Comparison of ENCODE assay signal across 23 cellular contexts in the genomic region with DNA sequence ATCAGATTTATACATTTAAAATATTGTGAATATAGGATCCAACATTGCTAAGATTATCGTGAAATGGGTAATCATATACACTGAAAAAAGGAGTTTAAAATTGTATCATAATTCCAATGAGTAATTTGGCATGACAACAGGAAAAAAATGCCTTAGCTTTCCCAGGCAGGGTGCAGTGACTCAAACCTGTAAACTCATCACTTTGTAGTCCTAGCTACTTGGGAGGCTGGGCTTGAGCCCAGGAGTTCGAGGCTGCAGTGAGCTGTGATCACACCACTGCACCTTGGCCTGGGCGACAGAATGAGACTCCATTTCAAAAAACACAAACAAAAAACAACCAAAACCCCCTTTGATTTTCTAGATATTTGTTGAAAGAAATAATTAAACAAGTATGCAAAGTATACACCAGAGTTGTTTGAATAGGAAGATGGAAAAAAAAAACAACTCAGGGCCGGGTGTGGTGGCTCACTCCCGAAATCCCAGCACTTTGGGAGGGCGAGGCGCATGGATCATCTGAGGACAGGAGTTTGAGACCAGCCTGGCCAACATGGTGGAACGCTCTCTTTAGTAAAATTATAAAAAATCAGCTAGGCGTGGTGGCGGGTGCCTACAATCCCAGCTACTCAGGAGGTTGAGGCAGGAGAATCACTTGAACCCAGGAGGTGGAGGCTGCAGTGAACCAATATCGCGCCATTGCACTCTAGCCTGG.
DNase-seq lines count a peak whose midpoint lies in the region; ATAC-seq, FAIRE-seq and TF ChIP-seq lines count a peak whose summit lies in the region.
"Had no signal": no experiment of that assay in that cellular context is flagged by ENCODE, and none has a peak within 500 bp of the region (broad histone marks: within the 10 kb centered on the region; RNA-seq: fewer than 3 reads in every experiment).

No MANE protein-coding gene starts in this region.

- H3K9me2 ChIP-seq in hepatocyte (replicated peaks; ENCODE audit: insufficient read depth): no peaks in the 10 kb centered on the region

- H3K4me1 ChIP-seq in astrocyte (ENCODE audit: insufficient read depth, low read length) (peaks cover 8% of the 10 kb centered on the region), foreskin keratinocyte (no peaks in the 10 kb centered on the region), hepatocyte (ENCODE audit: insufficient read depth) (peaks cover 10% of the 10 kb centered on the region)
- H3K4me1 ChIP-seq: gastrocnemius medialis, right atrium auricular region had no signal

- H3K9me3 ChIP-seq in astrocyte (ENCODE audit: insufficient read depth, low read depth, low read length): no peaks in the 10 kb centered on the region
- H3K9me3 ChIP-seq in hepatocyte (ENCODE audit: low read depth): no peaks in the 10 kb centered on the region
- H3K9me3 ChIP-seq: gastrocnemius medialis, right atrium auricular region, thoracic aorta had no signal

- H4K20me1 ChIP-seq in astrocyte (ENCODE audit: insufficient read depth, low read length) (no peaks in the 10 kb centered on the region), hepatocyte (ENCODE audit: insufficient read depth, poor library complexity, severe bottlenecking) (peaks cover 3% of the 10 kb centered on the region)

- H3K9ac ChIP-seq in astrocyte (ENCODE audit: low read length): no peak overlapping the region

- H3K4me3 Mint-ChIP-seq in astrocyte (ENCODE audit: unreplicated experiment): no peak overlapping the region
- H3K4me3 Mint-ChIP-seq: CD4-positive, alpha-beta T cell had no signal

- no peak for TF ChIP-seq CTCF in AG10803 (conservative IDR thresholded peaks at IDR 0.05; ENCODE audit: low read length)
- no peak for TF ChIP-seq CTCF in astrocyte (IDR thresholded peaks at IDR 0.05; ENCODE audit: insufficient read depth, low read depth, low read length)
- no peak for TF ChIP-seq CTCF in foreskin keratinocyte (conservative IDR thresholded peaks at IDR 0.05)
- no peak for TF ChIP-seq CTCF in hepatocyte (IDR thresholded peaks at IDR 0.05; ENCODE audit: poor library complexity)

- H3K27me3 Mint-ChIP-seq in astrocyte (ENCODE audit: low read depth, unreplicated experiment): no peaks in the 10 kb centered on the region
- H3K27me3 Mint-ChIP-seq: CD4-positive, alpha-beta T cell had no signal

- ATAC-seq in foreskin keratinocyte (peak; percentile 56), HG03571 (IDR thresholded peaks at IDR 0.05; ENCODE audit: unreplicated experiment) (no peak)
- ATAC-seq: activated CD4-positive, CD25-positive, alpha-beta regulatory T cell treated with anti-CD3 and anti-CD28 coated beads, Interleukin-2, amount 50 U/mL, for 24 hours; gastrocnemius medialis had no signal

- no peak overlapping the region for H3K4me2 ChIP-seq in astrocyte (ENCODE audit: low read length)
- H3K4me2 ChIP-seq in hepatocyte: no peak overlapping the region

- peak; percentile 73 for DNase-seq in AG10803 (ENCODE audit: low read depth)
- DNase-seq in HS-5 (ENCODE audit: low read depth): peak; percentile 47
- DNase-seq in astrocyte (ENCODE audit: low read depth): peak; percentile 59
- DNase-seq in foreskin keratinocyte: peak; percentile 41 to 69
- DNase-seq in cerebellar nuclear complex (lab: John Stamatoyannopoulos, UW): no peak
- no peak for DNase-seq in hepatocyte (ENCODE audit: low spot score)
- DNase-seq in cortex of kidney (lab: John Stamatoyannopoulos, UW): no peak
- DNase-seq: CD4-positive, alpha-beta T cell; dermis blood vessel endothelial cell; gastrocnemius medialis; GOT3; KG1; mesenchymal stem cell; NCI-H1417 treated with DMSO at 0.1 percent for 48 hours; NCI-H524; stimulated activated CD4-positive, alpha-beta T cell treated with anti-CD3 and anti-CD28 coated beads, Interleukin-2, amount 100 ng/mL, for 24 hours; stimulated activated CD8-positive, alpha-beta memory T cell treated with anti-CD3 and anti-CD28 coated beads, Interleukin-4, amount 100 ng/mL, for 48 hours; T-helper 1 cell had no signal

- H3K27me3 ChIP-seq in astrocyte (ENCODE audit: insufficient read depth, low read length): no peaks in the 10 kb centered on the region
- no peaks in the 10 kb centered on the region for H3K27me3 ChIP-seq in foreskin keratinocyte
- no peaks in the 10 kb centered on the region for H3K27me3 ChIP-seq in hepatocyte
- H3K27me3 ChIP-seq: gastrocnemius medialis, right atrium auricular region had no signal

- WGBS in hepatocyte (ENCODE audit: low lambda C conversion rate, missing lambda C conversion rate): 96% methylated on average over 12 of the region's 12 CpGs

- peak overlapping the region; percentile 38 for H3K27ac Mint-ChIP-seq in astrocyte (ENCODE audit: unreplicated experiment)
- H3K27ac Mint-ChIP-seq: CD4-positive, alpha-beta T cell had no signal

- H3K79me2 ChIP-seq in astrocyte (ENCODE audit: insufficient read depth, low read length) (no peaks in the 10 kb centered on the region), hepatocyte (no peaks in the 10 kb centered on the region)

- H2AFZ ChIP-seq in astrocyte (ENCODE audit: low read depth, low read length) (no peak overlapping the region), hepatocyte (no peak overlapping the region)

- no peaks in the 10 kb centered on the region for H3K36me3 ChIP-seq in astrocyte (ENCODE audit: insufficient read depth, low read length)
- no peaks in the 10 kb centered on the region for H3K36me3 ChIP-seq in hepatocyte (replicated peaks; ENCODE audit: insufficient read depth, low read depth)
- H3K36me3 ChIP-seq: gastrocnemius medialis, right atrium auricular region, thoracic aorta had no signal

- peaks cover 4% of the 10 kb centered on the region for H3K36me3 Mint-ChIP-seq in astrocyte (ENCODE audit: low read depth, unreplicated experiment)

- H3K27ac ChIP-seq in astrocyte (ENCODE audit: low read depth, low read length): no peak overlapping the region
- no peak overlapping the region for H3K27ac ChIP-seq in foreskin keratinocyte
- no peak overlapping the region for H3K27ac ChIP-seq in hepatocyte
- H3K27ac ChIP-seq: gastrocnemius medialis, right atrium auricular region, thoracic aorta had no signal

- peaks cover 6% of the 10 kb centered on the region for H3K9me3 Mint-ChIP-seq in astrocyte (ENCODE audit: unreplicated experiment)
- H3K9me3 Mint-ChIP-seq: CD4-positive, alpha-beta T cell had no signal

- peaks cover 15% of the 10 kb centered on the region for H3K4me1 Mint-ChIP-seq in astrocyte (ENCODE audit: low read depth, unreplicated experiment)

- H3K4me3 ChIP-seq in AG10803 (ENCODE audit: low read length): no peak overlapping the region
- H3K4me3 ChIP-seq in astrocyte (ENCODE audit: insufficient read depth, low read depth, low read length): no peak overlapping the region
- no peak overlapping the region for H3K4me3 ChIP-seq in hepatocyte
- H3K4me3 ChIP-seq: gastrocnemius medialis, right atrium auricular region, thoracic aorta had no signal

- FAIRE-seq in astrocyte (lab: Jason Lieb, UNC): peak; percentile 9
- FAIRE-seq: GM18507 had no signal

Comparison
In these comparisons a context has a peak if more than half of its experiments do, and no peak if none do; other contexts are left out.
1. DNase-seq: peak in AG10803 (single experiment), HS-5 (single experiment), astrocyte (single experiment) and foreskin keratinocyte (2 of 2); none in cerebellar nuclear complex (0 of 2), hepatocyte (single experiment) and cortex of kidney (single experiment).